In genomic region chr12:9699898-9700605, GRCh38 we compare ENCODE assay signal across 1 cellular context.
TF ChIP-seq lines count a peak whose summit lies in the region.

No MANE protein-coding gene starts in this region.

TF ChIP-seq in WTC11, 78 proteins besides CTCF, POLR2A, EP300 and RAD21 (continued from another document):
- TF ChIP-seq ZSCAN18 (CRISPR knock-in tag; IDR thresholded peaks at IDR 0.05) (no peak), KAT7 (CRISPR knock-in tag; IDR thresholded peaks at IDR 0.05; ENCODE audit: borderline replicate concordance) (no peak), ZNF317 (CRISPR knock-in tag; IDR thresholded peaks at IDR 0.05; ENCODE audit: borderline replicate concordance, low read depth) (no peak), ATF6 (CRISPR knock-in tag; IDR thresholded peaks at IDR 0.05) (no peak), NR1H2 (CRISPR knock-in tag; IDR thresholded peaks at IDR 0.05) (no peak), AR (CRISPR knock-in tag; IDR thresholded peaks at IDR 0.05) (no peak), MXD4 (CRISPR knock-in tag; IDR thresholded peaks at IDR 0.05; ENCODE audit: borderline replicate concordance) (no peak), ZNF532 (CRISPR knock-in tag; IDR thresholded peaks at IDR 0.05; ENCODE audit: borderline replicate concordance) (no peak)
